Comparison of ENCODE assay signal across 9 cellular contexts in the genomic region with DNA sequence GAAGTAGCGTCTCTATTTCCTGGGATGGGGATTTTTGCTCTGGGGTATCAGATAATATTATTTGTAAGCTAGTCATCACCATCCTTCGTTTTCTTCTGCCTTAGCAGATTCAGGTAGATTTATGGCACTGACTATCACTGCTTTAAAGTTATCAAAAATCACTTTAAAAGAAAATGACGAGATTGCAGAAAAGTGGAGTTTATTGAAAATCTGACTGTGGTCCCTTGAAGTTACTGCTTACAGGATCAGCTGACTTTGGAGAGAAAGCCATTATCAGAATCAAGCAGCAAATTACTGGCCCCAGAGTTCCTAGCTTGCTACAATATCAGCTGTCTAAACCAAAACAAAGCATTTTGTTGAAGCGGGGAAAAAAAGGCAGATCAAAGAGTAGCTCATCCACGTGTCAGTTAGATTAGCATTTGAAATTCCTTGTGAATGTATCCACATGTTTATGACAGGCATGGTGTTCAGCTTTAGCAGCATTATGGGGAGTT. TPM values are rescaled to one million over a fixed set of nuclear protein-coding genes. Genes with fewer than 3 reads are reported as not detected.
A peak's percentile ranks its signal among the peaks of the same experiment; 100 is the strongest.
DNase-seq lines count a peak whose midpoint lies in the region; ATAC-seq, FAIRE-seq and TF ChIP-seq lines count a peak whose summit lies in the region.
"Had no signal": no experiment of that assay in that cellular context is flagged by ENCODE, and none has a peak within 500 bp of the region (broad histone marks: within the 10 kb centered on the region; RNA-seq: fewer than 3 reads in every experiment).

No MANE protein-coding gene starts in this region.

- no peak for FAIRE-seq in HepG2 (lab: Jason Lieb, UNC)

- BruUV-seq in HepG2 (replicated peaks; lab: Mats Ljungman, UMichigan): TSS peak; percentile 57

- intact Hi-C loops in ascending aorta (cut with DNase I): no loop called here
- intact Hi-C loops in HepG2 (cut with micrococcal nuclease; ENCODE audit: unreplicated experiment): loop anchor here (2.0 kb wide), 2 partner anchors 19 to 27 kb away; a partner anchor contains a TSS
- intact Hi-C loops in spleen (cut with DNase I; ENCODE audit: low total_unique reads): no loop called here

- in situ Hi-C loops in HepG2 (cut with HindIII; ENCODE audit: extremely low pct_ligation_motif_present, low pct_unique_long_range_greater_than_20kb): no loop called here

- H3K4me3 ChIP-seq in HL-60 (replicated peaks; ENCODE audit: insufficient read depth, low read length): no peak overlapping the region
- H3K4me3 ChIP-seq in ascending aorta: no peak overlapping the region
- H3K4me3 ChIP-seq in HepG2 (replicated peaks in 1 of 3; ENCODE audit: insufficient read depth in 1 of 3, low read depth in 2 of 3, low read length in 3 of 3): peak overlapping the region; percentile 17 to 64 (median 49); a peak in 5 of 6 replicates
- H3K4me3 ChIP-seq in spleen: peak overlapping the region in 1 of 8 donors; percentile 54

- peak overlapping the region; percentile 75 for H3K4me2 ChIP-seq in HepG2 (ENCODE audit: low read depth, low read length)

- TF ChIP-seq CTCF in HL-60 (IDR thresholded peaks at IDR 0.05; ENCODE audit: insufficient read depth, low read length) (no peak), ascending aorta (IDR thresholded peaks at IDR 0.05) (no peak), HepG2 (CRISPR knock-in tag; IDR thresholded peaks at IDR 0.05) (no peak), spleen (IDR thresholded peaks at IDR 0.05 in 8 of 11, conservative IDR thresholded peaks at IDR 0.05 in 3 of 11) (no peak)

- H3K79me2 ChIP-seq in HepG2 (ENCODE audit: insufficient read depth, low read length): no peaks in the 10 kb centered on the region

- H3K9ac ChIP-seq in HepG2 (ENCODE audit: insufficient read depth, low read depth, low read length): peak overlapping the region; percentile 56

- CTCF ChIA-PET in HepG2 (lab: Yijun Ruan, JAX; ENCODE audit: low intra/inter-chr PET ratio, low total read pairs): no interaction called here

- DNase-seq in HL-60 (ENCODE audit: low read depth in 1 of 2, low spot score in 1 of 2) (no peak), ascending aorta (ENCODE audit: low spot score in 2 of 2) (no peak), HepG2 (ENCODE audit: low spot score) (no peak), spleen (no peak)
- DNase-seq: NCI-H1436 had no signal

- ATAC-seq in HepG2 (no peak), HG03045 (IDR thresholded peaks at IDR 0.05; ENCODE audit: unreplicated experiment) (no peak), HG02571 (IDR thresholded peaks at IDR 0.05; ENCODE audit: unreplicated experiment) (no peak), GM19035 (IDR thresholded peaks at IDR 0.05; ENCODE audit: unreplicated experiment) (no peak), HG02938 (IDR thresholded peaks at IDR 0.05; ENCODE audit: unreplicated experiment) (no peak)

- TF ChIP-seq EP300 in HepG2 (IDR thresholded peaks at IDR 0.05; ENCODE audit: low read depth in 2 of 2, low read length in 2 of 2) (no peak), HepG2 (CRISPR knock-in tag; IDR thresholded peaks at IDR 0.05; ENCODE audit: borderline replicate concordance) (no peak)

- peak overlapping the region; percentile 35 for H2AFZ ChIP-seq in HepG2 (ENCODE audit: low read length)

- H3K27ac ChIP-seq in HL-60 (replicated peaks) (peak overlapping the region; percentile 84), ascending aorta (peak overlapping the region; percentile 78 to 83), HepG2 (ENCODE audit: extremely low read length, insufficient read depth, low read length) (peak overlapping the region; percentile 87), spleen (peak overlapping the region in 7 of 8 donors; percentile 86 to 92 (median 90))

- no peaks in the 10 kb centered on the region for H3K9me3 ChIP-seq in ascending aorta
- no peaks in the 10 kb centered on the region for H3K9me3 ChIP-seq in HepG2 (ENCODE audit: low read length)
- H3K9me3 ChIP-seq in spleen: no peaks in the 10 kb centered on the region

- no peaks in the 10 kb centered on the region for H3K27me3 ChIP-seq in HL-60 (ENCODE audit: insufficient read depth, poor library complexity, severe bottlenecking)
- H3K27me3 ChIP-seq in ascending aorta: no peaks in the 10 kb centered on the region
- H3K27me3 ChIP-seq in HepG2 (ENCODE audit: control insufficient read depth in 1 of 2, insufficient read depth in 2 of 2, low read length in 2 of 2): no peaks in the 10 kb centered on the region
- H3K27me3 ChIP-seq in spleen (replicated peaks in 1 of 7): no peaks in the 10 kb centered on the region

- POLR2A ChIA-PET in HepG2 (lab: Yijun Ruan, JAX): interaction anchor here (0.9 to 2.4 kb wide), 9 partner anchors 9 to 57 kb away, joined by 3 to 19 read pairs (median 4); a partner anchor contains a TSS

- TF ChIP-seq POLR2A in HepG2 (IDR thresholded peaks at IDR 0.05; ENCODE audit: insufficient read depth in 1 of 2, low read depth in 2 of 2, low read length in 2 of 2) (no peak), spleen (IDR thresholded peaks at IDR 0.05) (no peak)

- TF ChIP-seq RAD21 in HepG2 (CRISPR knock-in tag; IDR thresholded peaks at IDR 0.05): no peak

- H3K4me1 ChIP-seq in ascending aorta: peaks cover 5 to 10% of the 10 kb centered on the region in 2 donors
- H3K4me1 ChIP-seq in HepG2 (ENCODE audit: insufficient read depth, low read length): peaks cover 54% of the 10 kb centered on the region
- H3K4me1 ChIP-seq in spleen: peaks cover 21 to 96% (median 82%) of the 10 kb centered on the region in 6 donors

- H3K36me3 ChIP-seq in ascending aorta: peaks cover 0 to 2% of the 10 kb centered on the region in 2 donors
- H3K36me3 ChIP-seq in HepG2 (replicated peaks in 1 of 2; ENCODE audit: control insufficient read depth in 1 of 2, insufficient read depth in 2 of 2, low read length in 2 of 2): no peaks in the 10 kb centered on the region
- H3K36me3 ChIP-seq in spleen: peaks cover 0 to 58% (median 0%) of the 10 kb centered on the region in 6 donors

- WGBS in HepG2 (ENCODE audit: low lambda C conversion rate): 45% methylated on average over 5 of the region's 5 CpGs
- WGBS in spleen, 5 donors: 32 to 47% (median 42%) methylated on average over 5 of the region's 5 CpGs

- H4K20me1 ChIP-seq in HepG2 (ENCODE audit: insufficient read depth, low read length): no peaks in the 10 kb centered on the region

TF ChIP-seq in HepG2, 621 proteins besides CTCF, POLR2A, EP300 and RAD21 (continues in another document):
- TF ChIP-seq ZNF598 (CRISPR knock-in tag; IDR thresholded peaks at IDR 0.05; ENCODE audit: borderline replicate concordance): no peak
- TF ChIP-seq, protein P1, sequence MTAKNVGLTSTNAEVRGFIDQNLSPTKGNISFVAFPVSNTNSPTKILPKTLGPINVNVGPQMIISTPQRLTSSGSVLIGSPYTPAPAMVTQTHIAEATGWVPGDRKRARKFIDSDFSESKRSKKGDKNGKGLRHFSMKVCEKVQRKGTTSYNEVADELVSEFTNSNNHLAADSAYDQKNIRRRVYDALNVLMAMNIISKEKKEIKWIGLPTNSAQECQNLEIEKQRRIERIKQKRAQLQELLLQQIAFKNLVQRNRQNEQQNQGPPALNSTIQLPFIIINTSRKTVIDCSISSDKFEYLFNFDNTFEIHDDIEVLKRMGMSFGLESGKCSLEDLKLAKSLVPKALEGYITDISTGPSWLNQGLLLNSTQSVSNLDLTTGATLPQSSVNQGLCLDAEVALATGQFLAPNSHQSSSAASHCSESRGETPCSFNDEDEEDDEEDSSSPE (CRISPR knock-in tag; IDR thresholded peaks at IDR 0.05): no peak
- TF ChIP-seq, protein P2, sequence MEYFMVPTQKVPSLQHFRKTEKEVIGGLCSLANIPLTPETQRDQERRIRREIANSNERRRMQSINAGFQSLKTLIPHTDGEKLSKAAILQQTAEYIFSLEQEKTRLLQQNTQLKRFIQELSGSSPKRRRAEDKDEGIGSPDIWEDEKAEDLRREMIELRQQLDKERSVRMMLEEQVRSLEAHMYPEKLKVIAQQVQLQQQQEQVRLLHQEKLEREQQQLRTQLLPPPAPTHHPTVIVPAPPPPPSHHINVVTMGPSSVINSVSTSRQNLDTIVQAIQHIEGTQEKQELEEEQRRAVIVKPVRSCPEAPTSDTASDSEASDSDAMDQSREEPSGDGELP (IDR thresholded peaks at IDR 0.05; ENCODE audit: borderline replicate concordance, low read depth): peak; percentile 59
- no peak for TF ChIP-seq SOX13 (IDR thresholded peaks at IDR 0.05)
- TF ChIP-seq SOX13 (CRISPR knock-in tag; conservative IDR thresholded peaks at IDR 0.05 in 1 of 2, IDR thresholded peaks at IDR 0.05 in 1 of 2): peak in 1 of 2 experiments; percentile 62; a peak in 1 of 4 replicates

RNA-seq across cellular contexts. Expression of a gene that starts 18.5 kb away (rescaled TPM):
- total RNA-seq in ascending aorta: 8.1 TPM
- 5.0 TPM in 2 replicates for total RNA-seq in HepG2 (2016; rRNA removed; fragmentation: Illumina TruSeq; extraction: Trizol)
- 1.4 and 1.7 TPM in 2 replicates for total RNA-seq in HepG2 (2016; cell fraction: cytosol; rRNA removed; fragmentation: Illumina TruSeq; extraction: Trizol; ENCODE audit: low read depth)
- 4.7 TPM in 2 replicates for total RNA-seq in HepG2 (2016; cell fraction: insoluble cytoplasmic fraction; rRNA removed; fragmentation: Illumina TruSeq; extraction: Trizol)
- 1.8 and 2.3 TPM in 2 replicates for total RNA-seq in HepG2 (2016; cell fraction: membrane; rRNA removed; fragmentation: Illumina TruSeq; extraction: Trizol)
- total RNA-seq in HepG2 (2016; cell fraction: nucleus; rRNA removed; fragmentation: Illumina TruSeq; extraction: Trizol): 5.1 and 6.2 TPM in 2 replicates
- 8.5 and 10.9 TPM in 2 replicates for polyA plus RNA-seq in HepG2 (2011; rRNA removed)
- 5.1 and 8.0 TPM in 2 replicates for polyA plus RNA-seq in HepG2 (2011; cell fraction: cytosol; rRNA removed)
- polyA plus RNA-seq in HepG2 (2011; cell fraction: nucleus; rRNA removed): 14.4 and 16.4 TPM in 2 replicates
- polyA plus RNA-seq in HepG2 (2012): 10.8 and 11.5 TPM in 2 replicates
- 0.49 and 0.51 TPM in 2 replicates for polyA plus RNA-seq in HepG2 (2016; cell fraction: cytosol; fragmentation: Illumina TruSeq; extraction: Trizol; ENCODE audit: low read depth)
- 4.2 and 4.7 TPM in 2 replicates for polyA plus RNA-seq in HepG2 (2016; cell fraction: insoluble cytoplasmic fraction; fragmentation: Illumina TruSeq; extraction: Trizol; ENCODE audit: low read depth)
- 1.0 and 1.1 TPM in 2 replicates for polyA plus RNA-seq in HepG2 (2016; cell fraction: membrane; fragmentation: Illumina TruSeq; extraction: Trizol; ENCODE audit: low read depth)
- polyA plus RNA-seq in HepG2 (2016; cell fraction: nucleus; fragmentation: Illumina TruSeq; extraction: Trizol; ENCODE audit: insufficient read depth, low read depth): 4.4 and 5.6 TPM in 2 replicates
- 10.6 and 20.4 TPM in 2 replicates for polyA minus RNA-seq in HepG2 (2011; rRNA and poly(A)+ RNA removed; ENCODE audit: low replicate concordance)
- 7.3 and 8.8 TPM in 2 replicates for polyA minus RNA-seq in HepG2 (2011; cell fraction: cytosol; rRNA and poly(A)+ RNA removed)
- 19.0 and 19.6 TPM in 2 replicates for polyA minus RNA-seq in HepG2 (2011; cell fraction: nucleus; rRNA and poly(A)+ RNA removed)
- 10 to 100 TPM; 62.5 to 96.0 (median 79.4) TPM for total RNA-seq in spleen
- 10 to 100 TPM; 11.1 to 16.4 (median 11.2) TPM for polyA plus RNA-seq in spleen

Comparison
In these comparisons a context has a peak if more than half of its experiments do, and no peak if none do; other contexts are left out.
1. H3K4me3 ChIP-seq: peak in HepG2 (3 of 3); none in HL-60 (single experiment) and ascending aorta (0 of 2).
2. Peak in every context shown above with its lines, with median percentiles within 50 percentile points of each other: H3K27ac ChIP-seq.